Comparison of ENCODE assay signal across 8 cellular contexts in the genomic region with DNA sequence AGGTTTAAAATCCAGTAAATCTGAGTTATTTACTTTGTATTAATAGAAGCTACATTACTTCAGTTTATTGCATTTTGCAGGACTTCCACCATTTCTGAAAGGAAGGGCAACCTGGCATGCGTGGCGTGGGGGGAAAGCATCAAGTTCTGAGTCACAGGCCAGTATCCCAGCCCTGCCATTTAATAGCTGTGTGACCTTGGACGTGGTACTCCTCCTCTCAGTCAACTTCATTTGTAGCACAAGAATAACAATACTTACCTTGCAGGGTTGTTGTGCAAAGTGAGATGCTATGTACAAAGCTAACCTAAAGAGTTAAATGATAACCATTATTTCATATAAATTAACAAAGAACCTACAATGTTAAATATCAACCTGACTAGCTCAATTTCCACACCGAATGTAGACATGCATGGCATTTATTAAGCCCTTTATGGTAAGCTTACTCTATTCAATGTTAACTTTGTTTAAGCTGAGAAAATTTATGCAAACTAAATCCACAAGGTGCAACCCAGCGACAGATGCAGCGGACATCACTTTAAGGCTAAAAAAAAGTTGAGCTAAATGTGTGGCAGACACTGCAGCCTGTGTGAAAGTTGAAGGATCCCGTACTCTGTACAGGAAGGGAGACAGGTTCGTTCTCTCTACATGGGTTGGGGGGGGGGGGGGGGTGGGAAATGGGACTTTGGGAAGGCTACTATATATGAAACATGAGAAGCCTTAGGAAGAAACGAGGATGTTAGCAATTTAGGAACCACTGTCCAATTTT. TPM values are rescaled to one million over a fixed set of nuclear protein-coding genes. Genes with fewer than 3 reads are reported as not detected.
A peak's percentile ranks its signal among the peaks of the same experiment; 100 is the strongest.
DNase-seq lines count a peak whose midpoint lies in the region; ATAC-seq and TF ChIP-seq lines count a peak whose summit lies in the region.

No MANE protein-coding gene starts in this region.

- H3K27me3 ChIP-seq in thoracic aorta (replicated peaks; ENCODE audit: insufficient read depth) (no peaks in the 10 kb centered on the region), WERI-Rb-1 (ENCODE audit: insufficient read depth, low read depth, severe bottlenecking) (no peaks in the 10 kb centered on the region)

- H3K27me3 Mint-ChIP-seq in activated naive CD4-positive, alpha-beta T cell treated with anti-CD3 and anti-CD28 coated beads for 36 hours (ENCODE audit: low read depth): peaks cover 2% of the 10 kb centered on the region

- H3K36me3 Mint-ChIP-seq in activated naive CD4-positive, alpha-beta T cell treated with anti-CD3 and anti-CD28 coated beads for 36 hours (ENCODE audit: low read depth): peaks cover 52% of the 10 kb centered on the region
- peaks cover 23 to 40% of the 10 kb centered on the region in 2 donors for H3K36me3 Mint-ChIP-seq in activated naive CD4-positive, alpha-beta T cell treated with anti-CD3 and anti-CD28 coated beads, Interleukin-2, amount 50 U/mL, for 72 hours

- peak overlapping the region; percentile 53 for H3K4me3 Mint-ChIP-seq in activated naive CD4-positive, alpha-beta T cell treated with anti-CD3 and anti-CD28 coated beads for 36 hours

- H3K27ac ChIP-seq in thoracic aorta (peak overlapping the region; percentile 12 to 96), WERI-Rb-1 (no peak overlapping the region)

- H3K9me3 ChIP-seq in iPS-18c (ENCODE audit: control insufficient read depth, insufficient read depth, low read length) (no peaks in the 10 kb centered on the region), thoracic aorta (no peaks in the 10 kb centered on the region), WERI-Rb-1 (ENCODE audit: severe bottlenecking) (no peaks in the 10 kb centered on the region)

- H3K36me3 ChIP-seq in thoracic aorta (no peaks in the 10 kb centered on the region), WERI-Rb-1 (peaks cover 78% of the 10 kb centered on the region)

- no peak for ATAC-seq in activated naive CD4-positive, alpha-beta T cell treated with anti-CD3 and anti-CD28 coated beads, Interleukin-2, amount 50 U/mL, for 72 hours
- ATAC-seq in thoracic aorta (ENCODE audit: insufficient number of reproducible peaks, low FRiP score, low read depth) (no peak), HG02798 (IDR thresholded peaks at IDR 0.05; ENCODE audit: poor library complexity, unreplicated experiment) (no peak), GM21381 (IDR thresholded peaks at IDR 0.05; ENCODE audit: unreplicated experiment) (no peak)

- CTCF ChIA-PET in activated naive CD4-positive, alpha-beta T cell treated with anti-CD3 and anti-CD28 coated beads for 36 hours (lab: Charles Lee): interaction anchor here (0.6 to 1.1 kb wide), 5 partner anchors 9 to 685 kb away, joined by 3 to 6 read pairs (median 4); partner anchors contain the start of gene STPG4

- no peak for DNase-seq in activated naive CD4-positive, alpha-beta T cell treated with anti-CD3 and anti-CD28 coated beads for 36 hours
- DNase-seq in activated naive CD4-positive, alpha-beta T cell treated with anti-CD3 and anti-CD28 coated beads, Interleukin-2, amount 50 U/mL, for 72 hours (ENCODE audit: low spot score in 2 of 2): no peak
- DNase-seq in thoracic aorta (ENCODE audit: low spot score) (no peak), WERI-Rb-1 (no peak)

- peak overlapping the region; percentile 50 for H3K27ac Mint-ChIP-seq in activated naive CD4-positive, alpha-beta T cell treated with anti-CD3 and anti-CD28 coated beads for 36 hours
- H3K27ac Mint-ChIP-seq in activated naive CD4-positive, alpha-beta T cell treated with anti-CD3 and anti-CD28 coated beads, Interleukin-2, amount 50 U/mL, for 72 hours: peak overlapping the region in 1 of 2 donors; percentile 68

- peaks cover 52 to 69% of the 10 kb centered on the region in 2 donors for H3K4me1 ChIP-seq in thoracic aorta (ENCODE audit: control insufficient read depth in 1 of 2, low read depth in 2 of 2)

- peaks cover 67% of the 10 kb centered on the region for H3K4me1 Mint-ChIP-seq in activated naive CD4-positive, alpha-beta T cell treated with anti-CD3 and anti-CD28 coated beads for 36 hours (ENCODE audit: low read depth)

- intact Hi-C loops in activated naive CD4-positive, alpha-beta T cell treated with anti-CD3 and anti-CD28 coated beads for 36 hours (cut with micrococcal nuclease): no loop called here

- TF ChIP-seq CTCF in WI38 (IDR thresholded peaks at IDR 0.05; ENCODE audit: low read depth, low read length) (no peak), thoracic aorta (IDR thresholded peaks at IDR 0.05) (no peak), WERI-Rb-1 (IDR thresholded peaks at IDR 0.05; ENCODE audit: low read depth, low read length) (no peak)

- H3K9me3 Mint-ChIP-seq in activated naive CD4-positive, alpha-beta T cell treated with anti-CD3 and anti-CD28 coated beads for 36 hours: no peaks in the 10 kb centered on the region
- no peaks in the 10 kb centered on the region for H3K9me3 Mint-ChIP-seq in activated naive CD4-positive, alpha-beta T cell treated with anti-CD3 and anti-CD28 coated beads, Interleukin-2, amount 50 U/mL, for 72 hours

- H3K4me3 ChIP-seq in WI38 (ENCODE audit: low read depth, low read length): peak overlapping the region; percentile 100
- peak overlapping the region; percentile 2; the same call in 1 of the 2 replicates for H3K4me3 ChIP-seq in iPS-18c (ENCODE audit: insufficient read depth, low read depth, low read length)
- H3K4me3 ChIP-seq in thoracic aorta: peak overlapping the region; percentile 94
- H3K4me3 ChIP-seq in WERI-Rb-1 (ENCODE audit: low read depth, low read length): no peak overlapping the region

RNA-seq across cellular contexts. Expression of gene CALM2, which starts 4.0 kb away (rescaled TPM):
- 100 to 1,000 TPM; 445 to 449 TPM for total RNA-seq in activated naive CD4-positive, alpha-beta T cell treated with anti-CD3 and anti-CD28 coated beads for 36 hours
- 100 to 1,000 TPM; 327 to 430 TPM for total RNA-seq in activated naive CD4-positive, alpha-beta T cell treated with anti-CD3 and anti-CD28 coated beads, Interleukin-2, amount 50 U/mL, for 72 hours
- 100 to 1,000 TPM; 434 to 555 TPM for total RNA-seq in thoracic aorta

RNA-seq across cellular contexts. Expression of gene STPG4, which starts 17.2 kb away (rescaled TPM):
- under 1 TPM in 1 of 2 experiments, not detected in 1; 0.27 TPM for total RNA-seq in activated naive CD4-positive, alpha-beta T cell treated with anti-CD3 and anti-CD28 coated beads for 36 hours
- total RNA-seq in activated naive CD4-positive, alpha-beta T cell treated with anti-CD3 and anti-CD28 coated beads, Interleukin-2, amount 50 U/mL, for 72 hours: under 1 TPM in 1 of 2 donors, not detected in 1; 0.55 TPM
- not detected for total RNA-seq in thoracic aorta
